Comparison of ENCODE assay signal across 16 cellular contexts in genomic region chr7:51029131-51029530, GRCh38.
"Had no signal": no experiment of that assay in that cellular context is flagged by ENCODE, and none has a peak within 500 bp of the region (broad histone marks: within the 10 kb centered on the region; RNA-seq: fewer than 3 reads in every experiment).

No MANE protein-coding gene starts in this region.

- H3K4me1 ChIP-seq: upper lobe of left lung had no signal

- H3K9me3 ChIP-seq: gastrocnemius medialis, mucosa of descending colon, ovary, thoracic aorta, upper lobe of left lung had no signal

- H3K4me3 ChIP-seq: mucosa of descending colon, ovary, thoracic aorta had no signal

- DNase-seq: activated CD4-positive, alpha-beta memory T cell treated with anti-CD3 and anti-CD28 coated beads, Interleukin-2, amount 10 ng/mL, durations not matched to agents 7 days and 5 days; activated CD4-positive, alpha-beta T cell treated with anti-CD3 and anti-CD28 coated beads for 36 hours; activated naive CD4-positive, alpha-beta T cell treated with anti-CD3 and anti-CD28 coated beads for 36 hours; activated T-cell treated with anti-CD3 and anti-CD28 coated beads, Interleukin-2, amount 50 U/mL, for 24 hours; cortex of kidney; erythroblast; gastrocnemius medialis; mucosa of descending colon; naive B cell; ovary; stimulated activated CD4-positive, alpha-beta T cell treated with anti-CD3 and anti-CD28 coated beads, Interleukin-4, amount 100 ng/mL, for 4 hours; upper lobe of left lung had no signal

- H3K27ac ChIP-seq: ovary, thoracic aorta, upper lobe of left lung had no signal

- ATAC-seq: activated CD4-positive, alpha-beta T cell treated with anti-CD3 and anti-CD28 coated beads for 36 hours; gastrocnemius medialis; mucosa of descending colon; sciatic nerve; WTC11 had no signal

- FAIRE-seq: endometrium had no signal

- H3K27me3 ChIP-seq: gastrocnemius medialis, ovary, upper lobe of left lung had no signal

- H3K36me3 ChIP-seq: gastrocnemius medialis, ovary, thoracic aorta had no signal
